In genomic region chr7:120332433-120332832, GRCh38 we compare ENCODE assay signal across 24 cellular contexts. TPM values are rescaled to one million over a fixed set of nuclear protein-coding genes. Genes with fewer than 3 reads are reported as not detected.
"Had no signal": no experiment of that assay in that cellular context is flagged by ENCODE, and none has a peak within 500 bp of the region (broad histone marks: within the 10 kb centered on the region; RNA-seq: fewer than 3 reads in every experiment).

No MANE protein-coding gene starts in this region.

- H3K36me3 ChIP-seq: esophagus muscularis mucosa, gastroesophageal sphincter, heart right ventricle, left lung, lower lobe of right lung had no signal

- H3K9me3 ChIP-seq: esophagus muscularis mucosa, gastroesophageal sphincter, heart right ventricle, left lung, lower lobe of right lung had no signal

- DNase-seq: dermis blood vessel endothelial cell; dorsolateral prefrontal cortex; effector CD4-positive, alpha-beta T cell; effector memory CD4-positive, alpha-beta T cell; foreskin keratinocyte; glutamatergic neuron; head of caudate nucleus; heart right ventricle; hippocampal formation; immature natural killer cell; islet precursor cell; kidney; kidney glomerular epithelial cell; left cardiac atrium; left lung; left ventricle myocardium superior; lower lobe of right lung; mesendoderm; midbrain had no signal

- H3K27ac ChIP-seq: coronary artery, esophagus muscularis mucosa, foreskin keratinocyte, gastroesophageal sphincter, heart right ventricle, left lung, lower lobe of right lung had no signal

- H3K4me3 ChIP-seq: coronary artery, dorsolateral prefrontal cortex, esophagus muscularis mucosa, gastroesophageal sphincter, heart right ventricle, left lung, lower lobe of right lung had no signal

- H3K27me3 ChIP-seq: dorsolateral prefrontal cortex, esophagus muscularis mucosa, foreskin keratinocyte, gastroesophageal sphincter, heart right ventricle, left lung had no signal

- H3K4me1 ChIP-seq: esophagus muscularis mucosa, foreskin keratinocyte, gastroesophageal sphincter, heart right ventricle, left lung, lower lobe of right lung had no signal

RNA-seq across cellular contexts. Expression of gene KCND2, which starts 59.5 kb away (rescaled TPM):
- total RNA-seq: endothelial cell of umbilical vein, foreskin keratinocyte, mononuclear cell had no signal
